Comparison of ENCODE assay signal across 9 cellular contexts in genomic region chr19:19464339-19465098, GRCh38. TPM values are rescaled to one million over a fixed set of nuclear protein-coding genes. Genes with fewer than 3 reads are reported as not detected.
DNase-seq lines count a peak whose midpoint lies in the region; ATAC-seq and TF ChIP-seq lines count a peak whose summit lies in the region.
"Had no signal": no experiment of that assay in that cellular context is flagged by ENCODE, and none has a peak within 500 bp of the region (broad histone marks: within the 10 kb centered on the region; RNA-seq: fewer than 3 reads in every experiment).

No MANE protein-coding gene starts in this region.

- peaks cover 43 to 79% (median 61%) of the 10 kb centered on the region in 4 donors for H3K4me1 Mint-ChIP-seq in CD4-positive, alpha-beta memory T cell

- CTCF ChIA-PET in CD4-positive, alpha-beta memory T cell (lab: Charles Lee; ENCODE audit: partially characterized antibody) = no interaction called here
- CTCF ChIA-PET in RWPE1 (lab: Yijun Ruan, JAX) (no interaction called here), OCI-LY7 (lab: Charles Lee; ENCODE audit: unreplicated experiment) (no interaction called here)

- TF ChIP-seq CTCF in RWPE1 (conservative IDR thresholded peaks at IDR 0.05; ENCODE audit: low read depth) (no peak), OCI-LY7 (conservative IDR thresholded peaks at IDR 0.05; ENCODE audit: low read length) (no peak)

- H3K27me3 ChIP-seq in CD4-positive, alpha-beta memory T cell (ENCODE audit: insufficient read depth, low read length) = no peaks in the 10 kb centered on the region

- H3K4me1 ChIP-seq in CD4-positive, alpha-beta memory T cell (ENCODE audit: insufficient read depth, low read length) = peaks cover 54% of the 10 kb centered on the region
- peaks cover 23% of the 10 kb centered on the region for H3K4me1 ChIP-seq in OCI-LY7 (ENCODE audit: insufficient read depth, low read length, poor library complexity, severe bottlenecking)

- no peak for ATAC-seq in HG03521 (IDR thresholded peaks at IDR 0.05; ENCODE audit: unreplicated experiment)
- ATAC-seq in HG02588 (IDR thresholded peaks at IDR 0.05; ENCODE audit: unreplicated experiment) = no peak

- H3K4me3 Mint-ChIP-seq in CD4-positive, alpha-beta memory T cell = peak overlapping the region in 2 of 8 donors; percentile 20 to 25

- POLR2A ChIA-PET in CD4-positive, alpha-beta memory T cell (lab: Charles Lee; ENCODE audit: partially characterized antibody) = interaction anchor here (0.6 to 7.6 kb wide), 3 partner anchors 12 to 59 kb away, joined by 3 to 81 read pairs (median 3); partner anchors contain the start of gene GATAD2A
- POLR2A ChIA-PET in RWPE1 (lab: Yijun Ruan, JAX; ENCODE audit: low non-redundant PET) (no interaction called here), OCI-LY7 (lab: Charles Lee) (no interaction called here)

- H3K9me2 ChIP-seq in OCI-LY7 (ENCODE audit: insufficient read depth, low read length) = no peaks in the 10 kb centered on the region

- no peaks in the 10 kb centered on the region for H3K27me3 Mint-ChIP-seq in CD4-positive, alpha-beta memory T cell

- DNase-seq in CD4-positive, alpha-beta memory T cell = no peak
- no peak for DNase-seq in RWPE1 (ENCODE audit: low spot score)
- peak; percentile 24 for DNase-seq in fibroblast of the conjunctiva (ENCODE audit: low read depth)
- DNase-seq in non-pigmented ciliary epithelial cell (ENCODE audit: low read depth) = peak; percentile 55
- DNase-seq in AML-193 (lab: John Stamatoyannopoulos, UW) = no peak
- no peak for DNase-seq in OCI-LY7 (ENCODE audit: low spot score)
- DNase-seq: NCI-H526 treated with DMSO at 0.1 percent for 48 hours had no signal

- H4K20me1 ChIP-seq in OCI-LY7 (ENCODE audit: insufficient read depth, low read length) = peaks cover under 1% of the 10 kb centered on the region; the same call in 1 of the 2 replicates

- peaks cover 5 to 10% of the 10 kb centered on the region in 2 donors for H3K9me3 ChIP-seq in CD4-positive, alpha-beta memory T cell (ENCODE audit: control insufficient read depth in 1 of 2, low read length in 2 of 2)
- H3K9me3 ChIP-seq in OCI-LY7 (ENCODE audit: low read length) = peaks cover 19% of the 10 kb centered on the region

- no TSS peak for BruUV-seq in OCI-LY7 (replicated peaks; lab: Mats Ljungman, UMichigan)

- no peak overlapping the region for H3K4me3 ChIP-seq in CD4-positive, alpha-beta memory T cell (ENCODE audit: low read length in 2 of 2)
- H3K4me3 ChIP-seq in OCI-LY7 (ENCODE audit: low read depth, low read length, poor library complexity, severe bottlenecking) = no peak overlapping the region

- intact Hi-C loops in CD4-positive, alpha-beta memory T cell (cut with micrococcal nuclease) = no loop called here
- intact Hi-C loops in OCI-LY7 (cut with micrococcal nuclease; ENCODE audit: unreplicated experiment) = no loop called here

- H3K27ac ChIP-seq in CD4-positive, alpha-beta memory T cell (ENCODE audit: low read depth, low read length) = peak overlapping the region; percentile 79
- H3K27ac ChIP-seq in RWPE1 (peak overlapping the region; percentile 74), OCI-LY7 (ENCODE audit: low read depth, low read length, poor library complexity, severe bottlenecking) (no peak overlapping the region)

- peak overlapping the region in 6 of 7 donors; percentile 42 to 78 (median 57) for H3K27ac Mint-ChIP-seq in CD4-positive, alpha-beta memory T cell

- peaks cover 32% of the 10 kb centered on the region for H3K36me3 ChIP-seq in CD4-positive, alpha-beta memory T cell (ENCODE audit: insufficient read depth, low read length)
- H3K36me3 ChIP-seq in OCI-LY7 (ENCODE audit: insufficient read depth, low read length) = peaks cover 63% of the 10 kb centered on the region

- no peak overlapping the region for H2AFZ ChIP-seq in OCI-LY7 (ENCODE audit: low read length)

- H3K79me2 ChIP-seq in OCI-LY7 (ENCODE audit: insufficient read depth, low read depth, low read length) = peaks cover 50% of the 10 kb centered on the region

- no peak overlapping the region for H3K4me2 ChIP-seq in OCI-LY7 (ENCODE audit: low read length)

- peaks cover 37 to 46% of the 10 kb centered on the region in 2 donors for H3K36me3 Mint-ChIP-seq in CD4-positive, alpha-beta memory T cell

- H3K9me3 Mint-ChIP-seq in CD4-positive, alpha-beta memory T cell = peaks cover 0 to 18% (median 13%) of the 10 kb centered on the region in 8 donors

RNA-seq across cellular contexts. Expression of gene TSSK6, which starts 50.8 kb away (rescaled TPM):
- 10 to 100 TPM in 1 of 2 experiments, 1 to 10 TPM in 1; 9.7 to 10.4 TPM for total RNA-seq in CD4-positive, alpha-beta memory T cell
- 1 to 10 TPM; 1.1 to 2.0 TPM for polyA plus RNA-seq in CD4-positive, alpha-beta memory T cell
- 7.1 and 10.5 TPM in 2 replicates for total RNA-seq in OCI-LY7 (2014; rRNA removed; shearing (Covaris generic))
- 6.4 and 8.7 TPM in 2 replicates for total RNA-seq in OCI-LY7 (2022)

RNA-seq across cellular contexts. Expression of gene NDUFA13, which starts 51.5 kb away (rescaled TPM):
- total RNA-seq in CD4-positive, alpha-beta memory T cell = 100 to 1,000 TPM; 191 to 199 TPM
- polyA plus RNA-seq in CD4-positive, alpha-beta memory T cell = 100 to 1,000 TPM; 264 to 316 TPM
- total RNA-seq in OCI-LY7 (2014; rRNA removed; shearing (Covaris generic)) = 275 and 320 TPM in 2 replicates
- total RNA-seq in OCI-LY7 (2022) = 421 and 429 TPM in 2 replicates

RNA-seq across cellular contexts. Expression of gene GATAD2A, which starts 59.0 kb away (rescaled TPM):
- 100 to 1,000 TPM; 101 to 108 TPM for total RNA-seq in CD4-positive, alpha-beta memory T cell
- 10 to 100 TPM in 1 of 2 donors, 1 to 10 TPM in 1; 3.8 to 30.6 TPM for polyA plus RNA-seq in CD4-positive, alpha-beta memory T cell
- 62.8 and 73.4 TPM in 2 replicates for total RNA-seq in OCI-LY7 (2014; rRNA removed; shearing (Covaris generic))
- total RNA-seq in OCI-LY7 (2022) = 126 and 156 TPM in 2 replicates

Comparison
In these comparisons a context has a peak if more than half of its experiments do, and no peak if none do; other contexts are left out.
1. DNase-seq: peak in fibroblast of the conjunctiva (single experiment) and non-pigmented ciliary epithelial cell (single experiment); none in CD4-positive, alpha-beta memory T cell (0 of 5), RWPE1 (single experiment), AML-193 (0 of 2) and OCI-LY7 (single experiment).